ENCODE assay signal across 8 cellular contexts in the genomic region with DNA sequence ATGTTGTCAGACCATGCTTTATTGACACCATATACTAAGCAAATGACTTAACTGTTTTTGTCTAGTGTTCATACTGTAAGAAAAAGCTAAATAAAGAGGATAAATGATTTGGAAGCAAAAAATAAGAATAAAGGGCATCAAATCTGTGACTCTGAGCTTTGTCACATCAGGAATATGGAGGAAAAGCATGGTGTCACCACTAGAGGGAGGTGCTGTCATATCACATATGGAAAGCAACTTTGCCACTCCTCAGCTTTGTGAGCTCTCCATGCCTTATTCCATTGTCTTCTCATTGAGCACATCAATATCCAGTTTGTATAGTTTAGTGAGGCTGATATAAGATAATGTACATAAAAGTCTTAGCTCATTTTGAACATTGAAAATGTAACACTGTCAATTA. TPM values are rescaled to one million over a fixed set of nuclear protein-coding genes. Genes with fewer than 3 reads are reported as not detected.
DNase-seq lines count a peak whose midpoint lies in the region; ATAC-seq and TF ChIP-seq lines count a peak whose summit lies in the region.
"Had no signal": no experiment of that assay in that cellular context is flagged by ENCODE, and none has a peak within 500 bp of the region (broad histone marks: within the 10 kb centered on the region; RNA-seq: fewer than 3 reads in every experiment).

No MANE protein-coding gene starts in this region.

- H3K9me3 ChIP-seq in spleen = peaks cover 0 to 2% (median 0%) of the 10 kb centered on the region in 8 donors
- H3K9me3 ChIP-seq: thyroid gland had no signal

- POLR2A ChIA-PET in GM10248 (lab: Yijun Ruan, JAX) = no interaction called here

- no peak overlapping the region for H3K4me3 ChIP-seq in spleen
- H3K4me3 ChIP-seq: thyroid gland had no signal

- H3K4me1 ChIP-seq in spleen = peaks cover 0 to 10% (median 6%) of the 10 kb centered on the region in 6 donors
- H3K4me1 ChIP-seq: thyroid gland had no signal

- no peaks in the 10 kb centered on the region for H3K27me3 ChIP-seq in spleen (replicated peaks in 1 of 7)
- H3K27me3 ChIP-seq: thyroid gland had no signal

- H3K36me3 ChIP-seq in spleen = no peaks in the 10 kb centered on the region
- H3K36me3 ChIP-seq: thyroid gland had no signal

- no peak for TF ChIP-seq POLR2A in spleen (IDR thresholded peaks at IDR 0.05)

- peak; percentile 70 for ATAC-seq in esophagus mucosa
- no peak for ATAC-seq in HG02852 (IDR thresholded peaks at IDR 0.05; ENCODE audit: unreplicated experiment)

- DNase-seq in GM10248 (ENCODE audit: extremely low spot score) (peak; percentile 49), HPDE6-E6E7 (ENCODE audit: extremely low spot score) (peak; percentile 15), SW480 (ENCODE audit: low spot score) (peak; percentile 19), spleen (no peak), NCI-H526 treated with DMSO at 0.1 percent for 48 hours (lab: John Stamatoyannopoulos, UW) (no peak)

- TF ChIP-seq CTCF in GM10248 (IDR thresholded peaks at IDR 0.05; ENCODE audit: control extremely low read depth, extremely low read depth, low read depth, missing control alignments) (peak; percentile 46), spleen (IDR thresholded peaks at IDR 0.05 in 8 of 11, conservative IDR thresholded peaks at IDR 0.05 in 3 of 11) (peak in 7 of 11 experiments; percentile 43 to 76 (median 69))

- intact Hi-C loops in spleen (cut with DNase I; ENCODE audit: low total_unique reads) = no loop called here

- CTCF ChIA-PET in GM10248 (lab: Yijun Ruan, JAX) = interaction anchor here (0.6 to 2.0 kb wide), 18 partner anchors 10 to 277 kb away, joined by 3 to 5 read pairs (median 3); partner anchors contain the start of gene GBP5

- H3K27ac ChIP-seq in spleen = no peak overlapping the region
- H3K27ac ChIP-seq: thyroid gland had no signal

RNA-seq across cellular contexts. Expression of gene GBP1, which starts 20.8 kb away (rescaled TPM):
- total RNA-seq in esophagus mucosa (5.2 TPM), spleen (100 to 1,000 TPM in 2 of 7 donors, 10 to 100 TPM in 5; 40.2 to 134 (median 63.1) TPM)
- polyA plus RNA-seq in spleen = 10 to 100 TPM; 15.8 to 51.6 (median 18.5) TPM

RNA-seq across cellular contexts. Expression of gene GBP2, which starts 40.1 kb away (rescaled TPM):
- 15.9 TPM for total RNA-seq in esophagus mucosa
- total RNA-seq in spleen = 100 to 1,000 TPM in 2 of 7 donors, 10 to 100 TPM in 5; 69.2 to 109 (median 82.6) TPM
- 10 to 100 TPM; 62.1 to 75.1 (median 66.4) TPM for polyA plus RNA-seq in spleen

Comparison
In these comparisons a context has a peak if more than half of its experiments do, and no peak if none do; other contexts are left out.
1. DNase-seq: peak in GM10248 (single experiment), HPDE6-E6E7 (single experiment) and SW480 (single experiment); none in spleen (single experiment) and NCI-H526 treated with DMSO at 0.1 percent for 48 hours (single experiment).